ENCODE assay signal across 12 cellular contexts in the genomic region with DNA sequence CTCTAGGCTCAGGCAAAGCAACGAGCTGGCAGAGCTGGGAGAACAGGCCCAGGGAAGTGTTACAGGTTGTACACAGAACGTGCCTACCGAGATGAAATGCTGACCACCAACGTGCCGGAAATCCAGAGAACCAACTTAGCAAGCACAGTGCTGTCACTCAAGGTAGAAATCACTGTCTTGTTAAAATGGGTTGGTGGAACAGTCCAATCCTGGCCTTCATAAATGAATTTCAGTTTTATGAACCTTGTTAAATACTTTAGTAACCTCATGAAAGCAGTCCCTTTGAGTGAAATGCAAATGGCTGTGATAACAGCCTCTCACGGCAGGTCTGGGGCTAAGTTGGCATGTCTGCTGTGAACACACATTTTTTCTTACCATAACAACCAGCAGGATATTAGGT. TPM values are rescaled to one million over a fixed set of nuclear protein-coding genes. Genes with fewer than 3 reads are reported as not detected.
DNase-seq lines count a peak whose midpoint lies in the region; ATAC-seq, FAIRE-seq and TF ChIP-seq lines count a peak whose summit lies in the region.
"Had no signal": no experiment of that assay in that cellular context is flagged by ENCODE, and none has a peak within 500 bp of the region (broad histone marks: within the 10 kb centered on the region; RNA-seq: fewer than 3 reads in every experiment).

No MANE protein-coding gene starts in this region.

- no peak overlapping the region for H2AK5ac ChIP-seq in neuronal stem cell (ENCODE audit: low read depth, low read length)

- no peak for FAIRE-seq in pancreas (lab: Jason Lieb, UNC)

- no peak overlapping the region for H2BK120ac ChIP-seq in neuronal stem cell (ENCODE audit: low read depth, low read length)

- H3K9me3 ChIP-seq in pancreas (no peaks in the 10 kb centered on the region), neuronal stem cell (replicated peaks in 1 of 2; ENCODE audit: control insufficient read depth in 2 of 2, insufficient read depth in 1 of 2, low read depth in 1 of 2, low read length in 2 of 2) (no peaks in the 10 kb centered on the region)
- H3K9me3 ChIP-seq: BE2C, lower lobe of right lung had no signal

- peak; percentile 27 for DNase-seq in AG20443 (ENCODE audit: low spot score)
- DNase-seq in dorsolateral prefrontal cortex: peak in 1 of 10 donors; percentile 5
- no peak for DNase-seq in NCI-H2171 treated with DMSO at 0.1 percent for 48 hours (lab: John Stamatoyannopoulos, UW)
- DNase-seq in iPS-NIHi11 (ENCODE audit: low spot score): no peak
- DNase-seq in pancreas: no peak
- no peak for DNase-seq in neuronal stem cell (ENCODE audit: low spot score)
- DNase-seq: BE2C, glutamatergic neuron, lower lobe of right lung, MM.1S had no signal

- H4K8ac ChIP-seq in neuronal stem cell (ENCODE audit: low read depth, low read length): no peak overlapping the region

- peak overlapping the region in 50 of 59 donors; percentile 10 to 93 (median 76) for H3K27ac ChIP-seq in dorsolateral prefrontal cortex
- H3K27ac ChIP-seq in pancreas: no peak overlapping the region
- no peak overlapping the region for H3K27ac ChIP-seq in neuronal stem cell (replicated peaks; ENCODE audit: low read length)
- H3K27ac ChIP-seq: lower lobe of right lung had no signal

- H2BK5ac ChIP-seq in neuronal stem cell (ENCODE audit: low read length): no peak overlapping the region

- H2AFZ ChIP-seq in neuronal stem cell (ENCODE audit: low read length): no peak overlapping the region

- no peak overlapping the region for H3K23ac ChIP-seq in neuronal stem cell (ENCODE audit: low read depth, low read length, poor library complexity)

- no peak overlapping the region for H3K4ac ChIP-seq in neuronal stem cell (ENCODE audit: low read length)

- no peak for TF ChIP-seq CTCF in dorsolateral prefrontal cortex (IDR thresholded peaks at IDR 0.05 in 54 of 56, conservative IDR thresholded peaks at IDR 0.05 in 2 of 56; ENCODE audit: low read depth in 1 of 56, partially characterized antibody in 56 of 56)
- TF ChIP-seq CTCF in pancreas (IDR thresholded peaks at IDR 0.05): no peak

- no peak overlapping the region for H2BK12ac ChIP-seq in neuronal stem cell (ENCODE audit: low read length)

- no peaks in the 10 kb centered on the region for H3K4me1 ChIP-seq in pancreas
- no peaks in the 10 kb centered on the region for H3K4me1 ChIP-seq in neuronal stem cell (ENCODE audit: control insufficient read depth in 2 of 2, insufficient read depth in 1 of 2, low read depth in 1 of 2, low read length in 2 of 2)
- H3K4me1 ChIP-seq: BE2C had no signal

- ATAC-seq in GM18907 (IDR thresholded peaks at IDR 0.05; ENCODE audit: unreplicated experiment): peak; percentile 33
- ATAC-seq in HG03196 (IDR thresholded peaks at IDR 0.05; ENCODE audit: unreplicated experiment): peak; percentile 33
- ATAC-seq in pancreas: no peak
- ATAC-seq: lower lobe of right lung had no signal

- no peak overlapping the region for H3K14ac ChIP-seq in neuronal stem cell (ENCODE audit: low read length)

- no peak overlapping the region for H4K91ac ChIP-seq in neuronal stem cell (ENCODE audit: low read depth, low read length, poor library complexity)

- H3K4me3 ChIP-seq in dorsolateral prefrontal cortex: peak overlapping the region in 2 of 59 donors; percentile 11 to 37
- no peak overlapping the region for H3K4me3 ChIP-seq in pancreas
- no peak overlapping the region for H3K4me3 ChIP-seq in neuronal stem cell (ENCODE audit: low read length in 2 of 2)
- H3K4me3 ChIP-seq: lower lobe of right lung had no signal

- H3K4me2 ChIP-seq in neuronal stem cell (ENCODE audit: insufficient read depth, low read length, poor library complexity, severe bottlenecking): no peak overlapping the region

- H3K18ac ChIP-seq in neuronal stem cell (ENCODE audit: low read length): no peak overlapping the region

- H3K27me3 ChIP-seq in dorsolateral prefrontal cortex (no peaks in the 10 kb centered on the region), pancreas (no peaks in the 10 kb centered on the region), neuronal stem cell (ENCODE audit: control insufficient read depth in 3 of 3, insufficient read depth in 3 of 3, low read depth in 1 of 3, low read length in 3 of 3) (no peaks in the 10 kb centered on the region)
- H3K27me3 ChIP-seq: BE2C had no signal

- 81 to 85% methylated on average over 6 of the region's 6 CpGs for WGBS in pancreas, 2 donors
- no CpG with 5 or more reads among the region's 6 CpGs for WGBS in neuronal stem cell (ENCODE audit: extremely low coverage in 2 of 2, insufficient read length in 2 of 2, insufficient replicate concordance in 1 of 2), 2 donors

- H3K36me3 ChIP-seq in pancreas (peaks cover 4 to 39% (median 20%) of the 10 kb centered on the region in 3 donors), neuronal stem cell (replicated peaks in 1 of 2; ENCODE audit: control insufficient read depth in 2 of 2, insufficient read depth in 2 of 2, low read length in 2 of 2) (peaks cover 38 to 93% of the 10 kb centered on the region in 2 donors)

- no peaks in the 10 kb centered on the region for H3K79me1 ChIP-seq in neuronal stem cell (ENCODE audit: low read depth, low read length)

- H3K9ac ChIP-seq in neuronal stem cell (ENCODE audit: low read depth, low read length, poor library complexity): no peak overlapping the region

- intact Hi-C loops in dorsolateral prefrontal cortex (cut with DNase I): no loop called here
- intact Hi-C loops in pancreas (cut with DNase I): no loop called here

- H2BK15ac ChIP-seq in neuronal stem cell (ENCODE audit: low read length): no peak overlapping the region

RNA-seq across cellular contexts. Expression of a gene that starts 29.0 kb away (rescaled TPM):
- 10 to 100 TPM in 1 of 120 experiments, 1 to 10 TPM in 65, under 1 TPM in 51, not detected in 3; 0.20 to 15.2 (median 1.1) TPM for total RNA-seq in dorsolateral prefrontal cortex
- total RNA-seq in pancreas: 1 to 10 TPM; 1.7 to 6.5 (median 4.6) TPM
- polyA plus RNA-seq in pancreas: 10 to 100 TPM; 10.6 to 16.4 TPM
- polyA plus RNA-seq in neuronal stem cell (2013, experiment 1 of 2): 29.7 TPM
- 29.0 TPM for polyA plus RNA-seq in neuronal stem cell (2013, experiment 2 of 2)

RNA-seq across cellular contexts. Expression of a gene that starts 33.4 kb away (rescaled TPM):
- 10 to 100 TPM; 32.7 to 69.3 (median 46.7) TPM for total RNA-seq in dorsolateral prefrontal cortex
- total RNA-seq in pancreas: 10 to 100 TPM; 11.0 to 26.0 (median 16.8) TPM
- 10 to 100 TPM; 13.2 to 18.9 TPM for polyA plus RNA-seq in pancreas
- polyA plus RNA-seq in neuronal stem cell (2013, experiment 1 of 2): 31.2 TPM
- polyA plus RNA-seq in neuronal stem cell (2013, experiment 2 of 2): 29.4 TPM

Comparison
In these comparisons a context has a peak if more than half of its experiments do, and no peak if none do; other contexts are left out.
1. ATAC-seq: peak in GM18907 (single experiment) and HG03196 (single experiment); none in pancreas (0 of 4).
2. H3K27ac ChIP-seq: peak in dorsolateral prefrontal cortex (50 of 59); none in pancreas (0 of 4) and neuronal stem cell (single experiment).